1 cellular context compared by ENCODE assay signal in the genomic region with DNA sequence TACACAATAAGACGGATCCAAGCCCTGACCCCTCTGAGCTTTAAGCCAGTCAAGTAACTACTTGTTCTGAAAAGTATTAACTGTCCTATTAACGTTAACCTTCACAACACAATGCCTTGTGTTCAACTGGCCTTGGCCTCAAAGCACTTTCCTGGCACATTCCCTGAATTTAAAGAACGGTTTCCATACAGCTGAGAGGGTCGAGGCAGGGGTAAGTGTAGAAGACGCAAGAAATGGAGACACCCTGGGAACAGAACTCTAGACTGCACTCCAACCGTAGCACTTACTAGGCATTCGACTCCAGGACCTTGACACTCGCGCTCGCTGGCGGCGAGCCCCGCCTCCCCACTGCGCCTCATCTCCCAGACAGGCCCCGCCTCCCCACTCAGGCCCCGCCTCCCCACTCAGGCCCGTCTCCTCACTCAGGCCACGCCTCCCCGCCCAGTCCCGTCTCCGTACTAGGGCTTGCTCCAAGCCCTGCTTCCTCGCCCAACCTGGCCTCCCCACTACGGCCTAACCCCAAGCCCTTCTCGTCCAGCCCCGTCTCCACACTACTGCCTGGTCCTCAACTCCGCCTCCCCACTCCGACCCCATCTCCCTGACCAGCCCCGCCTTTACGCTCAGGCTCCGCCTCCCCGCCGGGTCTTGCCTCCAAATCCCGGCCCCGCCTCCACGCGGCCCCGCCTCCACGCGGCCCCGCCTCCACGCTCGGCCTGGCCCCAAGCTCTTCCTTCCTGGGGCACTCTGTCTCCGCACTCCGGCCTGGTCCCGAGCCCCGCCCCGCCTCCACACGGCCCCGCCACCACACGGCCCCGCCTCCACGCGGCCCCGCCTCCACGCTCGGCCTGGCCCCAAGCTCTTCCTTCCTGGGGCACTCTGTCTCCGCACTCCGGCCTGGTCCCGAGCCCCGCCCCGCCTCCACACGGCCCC.
TF ChIP-seq lines count a peak whose summit lies in the region.

No MANE protein-coding gene starts in this region.

TF ChIP-seq in HepG2, 621 proteins besides CTCF, POLR2A, EP300 and RAD21 (continued from another document and continues in another):
- TF ChIP-seq ZNF512 (CRISPR knock-in tag; IDR thresholded peaks at IDR 0.05), result no peak
- no peak for TF ChIP-seq ZNF512B (CRISPR knock-in tag; IDR thresholded peaks at IDR 0.05; ENCODE audit: borderline replicate concordance)
- TF ChIP-seq, protein P1, sequence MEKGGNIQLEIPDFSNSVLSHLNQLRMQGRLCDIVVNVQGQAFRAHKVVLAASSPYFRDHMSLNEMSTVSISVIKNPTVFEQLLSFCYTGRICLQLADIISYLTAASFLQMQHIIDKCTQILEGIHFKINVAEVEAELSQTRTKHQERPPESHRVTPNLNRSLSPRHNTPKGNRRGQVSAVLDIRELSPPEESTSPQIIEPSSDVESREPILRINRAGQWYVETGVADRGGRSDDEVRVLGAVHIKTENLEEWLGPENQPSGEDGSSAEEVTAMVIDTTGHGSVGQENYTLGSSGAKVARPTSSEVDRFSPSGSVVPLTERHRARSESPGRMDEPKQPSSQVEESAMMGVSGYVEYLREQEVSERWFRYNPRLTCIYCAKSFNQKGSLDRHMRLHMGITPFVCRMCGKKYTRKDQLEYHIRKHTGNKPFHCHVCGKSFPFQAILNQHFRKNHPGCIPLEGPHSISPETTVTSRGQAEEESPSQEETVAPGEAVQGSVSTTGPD (CRISPR knock-in tag; IDR thresholded peaks at IDR 0.05), result no peak
- TF ChIP-seq ZNF367 (CRISPR knock-in tag; IDR thresholded peaks at IDR 0.05; ENCODE audit: borderline replicate concordance), result no peak
- no peak for TF ChIP-seq ZNF329 (CRISPR knock-in tag; IDR thresholded peaks at IDR 0.05; ENCODE audit: low read depth)
- TF ChIP-seq PTBP1 (IDR thresholded peaks at IDR 0.05; ENCODE audit: low read depth, low read length, poor library complexity, severe bottlenecking), result no peak
- TF ChIP-seq, protein P2, sequence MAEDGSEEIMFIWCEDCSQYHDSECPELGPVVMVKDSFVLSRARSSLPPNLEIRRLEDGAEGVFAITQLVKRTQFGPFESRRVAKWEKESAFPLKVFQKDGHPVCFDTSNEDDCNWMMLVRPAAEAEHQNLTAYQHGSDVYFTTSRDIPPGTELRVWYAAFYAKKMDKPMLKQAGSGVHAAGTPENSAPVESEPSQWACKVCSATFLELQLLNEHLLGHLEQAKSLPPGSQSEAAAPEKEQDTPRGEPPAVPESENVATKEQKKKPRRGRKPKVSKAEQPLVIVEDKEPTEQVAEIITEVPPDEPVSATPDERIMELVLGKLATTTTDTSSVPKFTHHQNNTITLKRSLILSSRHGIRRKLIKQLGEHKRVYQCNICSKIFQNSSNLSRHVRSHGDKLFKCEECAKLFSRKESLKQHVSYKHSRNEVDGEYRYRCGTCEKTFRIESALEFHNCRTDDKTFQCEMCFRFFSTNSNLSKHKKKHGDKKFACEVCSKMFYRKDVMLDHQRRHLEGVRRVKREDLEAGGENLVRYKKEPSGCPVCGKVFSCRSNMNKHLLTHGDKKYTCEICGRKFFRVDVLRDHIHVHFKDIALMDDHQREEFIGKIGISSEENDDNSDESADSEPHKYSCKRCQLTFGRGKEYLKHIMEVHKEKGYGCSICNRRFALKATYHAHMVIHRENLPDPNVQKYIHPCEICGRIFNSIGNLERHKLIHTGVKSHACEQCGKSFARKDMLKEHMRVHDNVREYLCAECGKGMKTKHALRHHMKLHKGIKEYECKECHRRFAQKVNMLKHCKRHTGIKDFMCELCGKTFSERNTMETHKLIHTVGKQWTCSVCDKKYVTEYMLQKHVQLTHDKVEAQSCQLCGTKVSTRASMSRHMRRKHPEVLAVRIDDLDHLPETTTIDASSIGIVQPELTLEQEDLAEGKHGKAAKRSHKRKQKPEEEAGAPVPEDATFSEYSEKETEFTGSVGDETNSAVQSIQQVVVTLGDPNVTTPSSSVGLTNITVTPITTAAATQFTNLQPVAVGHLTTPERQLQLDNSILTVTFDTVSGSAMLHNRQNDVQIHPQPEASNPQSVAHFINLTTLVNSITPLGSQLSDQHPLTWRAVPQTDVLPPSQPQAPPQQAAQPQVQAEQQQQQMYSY (CRISPR knock-in tag; IDR thresholded peaks at IDR 0.05), result no peak
- TF ChIP-seq CCAR2 (optimal IDR thresholded peaks at IDR 0.05; ENCODE audit: low read depth, low read length), result no peak
- TF ChIP-seq GABPB1 (CRISPR knock-in tag; IDR thresholded peaks at IDR 0.05), result peak; percentile 69
- TF ChIP-seq SAP130 (CRISPR knock-in tag; IDR thresholded peaks at IDR 0.05; ENCODE audit: low read depth), result peak; percentile 78
- no peak for TF ChIP-seq RORA (CRISPR knock-in tag; IDR thresholded peaks at IDR 0.05)
- TF ChIP-seq POLR2G (IDR thresholded peaks at IDR 0.05; ENCODE audit: low read depth, low read length), result peak; percentile 53; the same call in 1 of the 2 replicates
- TF ChIP-seq ATF7 (IDR thresholded peaks at IDR 0.05), result no peak
- no peak for TF ChIP-seq ATF7 (CRISPR knock-in tag; IDR thresholded peaks at IDR 0.05)
- TF ChIP-seq ZNF644 (CRISPR knock-in tag; IDR thresholded peaks at IDR 0.05; ENCODE audit: low read depth), result no peak; the same call in 1 of the 2 replicates
- TF ChIP-seq ZNF569 (CRISPR knock-in tag; IDR thresholded peaks at IDR 0.05; ENCODE audit: borderline replicate concordance), result no peak
- TF ChIP-seq AHR (CRISPR knock-in tag; IDR thresholded peaks at IDR 0.05), result 0 out of 2 replicates have a peak, but pooled peaks have one; percentile 58
- TF ChIP-seq ISL2 (CRISPR knock-in tag; IDR thresholded peaks at IDR 0.05), result no peak
- TF ChIP-seq ZBTB3 (CRISPR knock-in tag; IDR thresholded peaks at IDR 0.05; ENCODE audit: borderline replicate concordance, low read depth), result no peak
- no peak for TF ChIP-seq MED8 (CRISPR knock-in tag; IDR thresholded peaks at IDR 0.05; ENCODE audit: insufficient replicate concordance)
- TF ChIP-seq BRD4 (CRISPR knock-in tag; IDR thresholded peaks at IDR 0.05), result no peak
- TF ChIP-seq ZNF382 (CRISPR knock-in tag; IDR thresholded peaks at IDR 0.05; ENCODE audit: borderline replicate concordance), result no peak
- TF ChIP-seq NFATC3 (CRISPR knock-in tag; IDR thresholded peaks at IDR 0.05), result no peak
- no peak for TF ChIP-seq MYPOP (CRISPR knock-in tag; IDR thresholded peaks at IDR 0.05)
- TF ChIP-seq ZNF674 (CRISPR knock-in tag; IDR thresholded peaks at IDR 0.05; ENCODE audit: low read depth), result no peak
- no peak for TF ChIP-seq ZNF496 (CRISPR knock-in tag; IDR thresholded peaks at IDR 0.05; ENCODE audit: insufficient replicate concordance)
- 0 out of 2 replicates have a peak, but pooled peaks have one; percentile 12 for TF ChIP-seq HBP1 (CRISPR knock-in tag; IDR thresholded peaks at IDR 0.05; ENCODE audit: low read depth)
- no peak for TF ChIP-seq ZNF550 (CRISPR knock-in tag; IDR thresholded peaks at IDR 0.05; ENCODE audit: borderline replicate concordance)
- peak; percentile 55; the same call in 1 of the 2 replicates for TF ChIP-seq ZNF441 (CRISPR knock-in tag; IDR thresholded peaks at IDR 0.05; ENCODE audit: borderline replicate concordance)
- peak; percentile 41; the same call in 1 of the 2 replicates for TF ChIP-seq SPEN (CRISPR knock-in tag; IDR thresholded peaks at IDR 0.05; ENCODE audit: low read depth)
- no peak for TF ChIP-seq LCORL (IDR thresholded peaks at IDR 0.05)
- peak; percentile 10; the same call in 1 of the 2 replicates for TF ChIP-seq LCORL (CRISPR knock-in tag; IDR thresholded peaks at IDR 0.05)
- TF ChIP-seq ZSCAN25 (CRISPR knock-in tag; IDR thresholded peaks at IDR 0.05), result no peak
- TF ChIP-seq RBFOX2 (IDR thresholded peaks at IDR 0.05; ENCODE audit: low read depth, low read length), result 0 out of 2 replicates have a peak, but pooled peaks have one; percentile 30
- peak; percentile 57; the same call in 1 of the 2 replicates for TF ChIP-seq JUND (CRISPR knock-in tag; IDR thresholded peaks at IDR 0.05)
